Comparison of ENCODE assay signal across 1 cellular context in genomic region chr17:80955673-80956306, GRCh38.
TF ChIP-seq lines count a peak whose summit lies in the region.

No MANE protein-coding gene starts in this region.

TF ChIP-seq in GM12878, 131 proteins besides CTCF, POLR2A, EP300 and RAD21:
- TF ChIP-seq ZBTB11 (CRISPR knock-in tag; IDR thresholded peaks at IDR 0.05) (no peak), E4F1 (IDR thresholded peaks at IDR 0.05; ENCODE audit: borderline replicate concordance, partially characterized antibody) (no peak), NRF1 (conservative IDR thresholded peaks at IDR 0.05; ENCODE audit: low read depth, low read length) (no peak), EZH2 (IDR thresholded peaks at IDR 0.05; ENCODE audit: borderline replicate concordance, control insufficient read depth, low read depth, low read length) (no peak), PBX3 (IDR thresholded peaks at IDR 0.05; ENCODE audit: insufficient replicate concordance, low read depth, low read length) (no peak), BRCA1 (IDR thresholded peaks at IDR 0.05; ENCODE audit: low read depth, low read length) (no peak), POLR2AphosphoS5 (IDR thresholded peaks at IDR 0.05; ENCODE audit: low read length) (no peak), HDAC6 (IDR thresholded peaks at IDR 0.05; ENCODE audit: unreplicated experiment) (no peak), HDGF (IDR thresholded peaks at IDR 0.05) (no peak), HSF1 (IDR thresholded peaks at IDR 0.05; ENCODE audit: low read depth, low read length) (no peak)
TF ChIP-seq in GM12878: peak in this region for 0.
